In genomic region chr15:67815036-67815592, GRCh38 we compare ENCODE assay signal across 31 cellular contexts. TPM values are rescaled to one million over a fixed set of nuclear protein-coding genes. Genes with fewer than 3 reads are reported as not detected.
DNase-seq lines count a peak whose midpoint lies in the region; ATAC-seq, FAIRE-seq and TF ChIP-seq lines count a peak whose summit lies in the region.
"Had no signal": no experiment of that assay in that cellular context is flagged by ENCODE, and none has a peak within 500 bp of the region (broad histone marks: within the 10 kb centered on the region; RNA-seq: fewer than 3 reads in every experiment).

No MANE protein-coding gene starts in this region.

- H3K9me3 ChIP-seq in left ventricle myocardium inferior (replicated peaks) (peaks cover 24% of the 10 kb centered on the region), RWPE2 (ENCODE audit: severe bottlenecking) (no peaks in the 10 kb centered on the region), left lung (peaks cover 0 to 7% of the 10 kb centered on the region in 2 donors)
- H3K9me3 ChIP-seq: A549 had no signal

- FAIRE-seq in urothelium cell line (lab: Jason Lieb, UNC): peak; percentile 65
- FAIRE-seq: A549, G401.6 had no signal

- ATAC-seq in RWPE2 (ENCODE audit: low read depth) (no peak), left lung (no peak)
- ATAC-seq: A549, HCT116 had no signal

- DNase-seq in cardiac septum (ENCODE audit: low spot score) (peak; percentile 67), left ventricle myocardium inferior (no peak), RWPE2 (ENCODE audit: low spot score) (peak; percentile 30), left lung (peak; percentile 0 to 14), urothelium cell line (ENCODE audit: low spot score) (no peak), NCI-H1436 (lab: John Stamatoyannopoulos, UW) (no peak), G401 (ENCODE audit: low spot score) (no peak)
- DNase-seq: AML-193, COR-L47, DMS53, GOT3, KBM-7, NCI-H1105 treated with DMSO at 0.1 percent for 48 hours, NCI-H2029, NCI-H446 treated with DMSO at 0.1 percent for 48 hours, NCI-H526, NCI-H82, PC-9, SHP77, SW 1271 had no signal

- H3K36me3 ChIP-seq in left ventricle myocardium inferior (peaks cover 13% of the 10 kb centered on the region), RWPE2 (ENCODE audit: low read depth) (no peaks in the 10 kb centered on the region), left lung (no peaks in the 10 kb centered on the region)

- no peak overlapping the region for H3K27ac ChIP-seq in left ventricle myocardium inferior (replicated peaks)
- no peak overlapping the region for H3K27ac ChIP-seq in RWPE2 (ENCODE audit: poor library complexity, severe bottlenecking)
- H3K27ac ChIP-seq in left lung: no peak overlapping the region
- H3K27ac ChIP-seq: A549; BLaER1 treated with 17β-estradiol and CSF1 and Interleukin-3, amounts not matched to agents 10 nM and 100 nM; PC-9 had no signal

- intact Hi-C loops in cardiac septum (cut with DNase I) (no loop called here), left ventricle myocardium inferior (cut with micrococcal nuclease) (no loop called here), left lung (cut with DNase I) (no loop called here)

- peaks cover 60% of the 10 kb centered on the region for H3K27me3 ChIP-seq in left ventricle myocardium inferior (ENCODE audit: low read depth)
- H3K27me3 ChIP-seq in RWPE2 (ENCODE audit: insufficient read depth, poor library complexity, severe bottlenecking): peaks cover 37% of the 10 kb centered on the region
- peaks cover 11 to 35% of the 10 kb centered on the region in 2 donors for H3K27me3 ChIP-seq in left lung

- TF ChIP-seq CTCF in left ventricle myocardium inferior (IDR thresholded peaks at IDR 0.05; ENCODE audit: borderline replicate concordance) (no peak), RWPE2 (IDR thresholded peaks at IDR 0.05; ENCODE audit: poor library complexity, severe bottlenecking) (no peak), left lung (IDR thresholded peaks at IDR 0.05) (no peak)

- in situ Hi-C loops in G401 (cut with HindIII; ENCODE audit: low sequenced_read_pairs): no loop called here

- no peak overlapping the region for H3K4me3 ChIP-seq in left ventricle myocardium inferior
- no peak overlapping the region for H3K4me3 ChIP-seq in RWPE2 (ENCODE audit: severe bottlenecking)
- no peak overlapping the region for H3K4me3 ChIP-seq in left lung
- H3K4me3 ChIP-seq: A549; BLaER1 treated with 17β-estradiol and CSF1 and Interleukin-3, amounts not matched to agents 10 nM and 100 nM; PC-9 had no signal

- H3K4me1 ChIP-seq in left ventricle myocardium inferior: peaks cover 2% of the 10 kb centered on the region
- no peaks in the 10 kb centered on the region for H3K4me1 ChIP-seq in RWPE2 (ENCODE audit: insufficient read depth, poor library complexity, severe bottlenecking)
- H3K4me1 ChIP-seq in left lung: no peaks in the 10 kb centered on the region
- H3K4me1 ChIP-seq: A549 had no signal

RNA-seq across cellular contexts. Expression of gene SKOR1, which starts 10.2 kb away (rescaled TPM):
- 0.24 TPM for total RNA-seq in cardiac septum
- total RNA-seq in left ventricle myocardium inferior: 0.22 TPM
- under 1 TPM; 0.12 to 0.34 TPM for total RNA-seq in left lung
- total RNA-seq in G401 (2014; rRNA removed; shearing (Covaris generic)): 4.9 and 7.1 TPM in 2 replicates
- total RNA-seq: Daoy, HT1080, RPMI7951, SK-MEL-5 had no signal

RNA-seq across cellular contexts. Expression of gene RNU6-1, which starts 24.7 kb away (rescaled TPM):
- not detected for total RNA-seq in cardiac septum
- not detected for total RNA-seq in left ventricle myocardium inferior
- not detected for total RNA-seq in left lung
- total RNA-seq in G401 (2014; rRNA removed; shearing (Covaris generic)): not detected in 2 replicates
- total RNA-seq: CD4-positive, alpha-beta memory T cell; Daoy; HT1080; LHCN-M2; MCF 10A; PC-9; RPMI7951; SK-MEL-5 had no signal

Comparison
In these comparisons a context has a peak if more than half of its experiments do, and no peak if none do; other contexts are left out.
1. DNase-seq: peak in cardiac septum (single experiment), RWPE2 (single experiment) and left lung (2 of 2); none in left ventricle myocardium inferior (single experiment), urothelium cell line (single experiment), NCI-H1436 (single experiment) and G401 (single experiment).